Comparison of ENCODE assay signal across 29 cellular contexts in the genomic region with DNA sequence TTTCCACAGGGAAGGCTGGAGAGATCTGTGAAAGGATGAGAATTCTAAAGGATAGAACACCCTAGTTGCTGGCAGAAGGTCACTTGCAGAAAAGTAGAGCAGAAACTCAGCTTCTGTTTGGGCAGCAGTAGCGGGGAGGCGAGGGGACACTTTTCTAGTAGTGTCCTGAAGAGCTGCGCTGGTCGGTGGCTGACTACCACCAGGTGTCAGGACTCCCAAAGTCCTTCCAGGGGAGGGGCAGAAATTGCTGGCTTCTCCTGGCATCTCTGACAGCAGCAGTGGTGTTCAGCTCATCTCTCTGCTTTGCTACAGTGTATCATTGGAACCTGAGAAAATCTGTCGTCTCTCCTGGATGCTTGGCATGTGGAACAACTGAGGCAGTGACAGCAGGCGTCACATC.
DNase-seq lines count a peak whose midpoint lies in the region; ATAC-seq, FAIRE-seq and TF ChIP-seq lines count a peak whose summit lies in the region.
"Had no signal": no experiment of that assay in that cellular context is flagged by ENCODE, and none has a peak within 500 bp of the region (broad histone marks: within the 10 kb centered on the region; RNA-seq: fewer than 3 reads in every experiment).

No MANE protein-coding gene starts in this region.

- H3K27me3 ChIP-seq in K562 (ENCODE audit: control insufficient read depth in 2 of 2, insufficient read depth in 2 of 2, low read length in 2 of 2): peaks cover 0 to 4% of the 10 kb centered on the region in 2 experiments; a peak in 1 of 5 replicates
- H3K27me3 ChIP-seq in kidney epithelial cell (ENCODE audit: control insufficient read depth, insufficient read depth, low read length): peaks cover 4% of the 10 kb centered on the region
- no peaks in the 10 kb centered on the region for H3K27me3 ChIP-seq in testis
- H3K27me3 ChIP-seq: BLaER1, stomach had no signal

- ATAC-seq in K562: peak; percentile 59; the same call in 1 of the 3 replicates
- ATAC-seq: activated CD8-positive, alpha-beta T cell treated with anti-CD3 and anti-CD28 coated beads, Interleukin-2, amount 10 ng/mL, durations not matched to agents 7 days and 5 days; GM12878; natural killer cell; T-helper 17 cell had no signal

- no peak overlapping the region for H3K9ac ChIP-seq in K562 (ENCODE audit: insufficient read depth in 1 of 2, low read depth in 2 of 2, low read length in 2 of 2)
- H3K9ac ChIP-seq: BLaER1 had no signal

- in situ Hi-C loops in K562 (cut with MboI): no loop called here

- no peak overlapping the region for H3K4me3 ChIP-seq in K562
- no peak overlapping the region for H3K4me3 ChIP-seq in kidney epithelial cell (ENCODE audit: low read depth, low read length)
- H3K4me3 ChIP-seq in testis: no peak overlapping the region
- H3K4me3 ChIP-seq: BLaER1, GM12878, prostate gland, stomach had no signal

- TF ChIP-seq EP300 in K562 (IDR thresholded peaks at IDR 0.05; ENCODE audit: low read length): no peak

- WGBS in K562 (ENCODE audit: insufficient coverage, low coverage, missing lambda C conversion rate): 10% methylated on average over 6 of the region's 6 CpGs
- WGBS in testis, 2 donors: 70 to 77% methylated on average over 4 to 6 of the region's 6 CpGs

- no peaks in the 10 kb centered on the region for H3K9me1 ChIP-seq in K562 (ENCODE audit: control insufficient read depth, insufficient read depth, low read length)

- TF ChIP-seq POLR2A in K562 (conservative IDR thresholded peaks at IDR 0.05): no peak
- TF ChIP-seq POLR2A in testis (IDR thresholded peaks at IDR 0.05): no peak

- H3K9me3 ChIP-seq in K562 (replicated peaks; ENCODE audit: control insufficient read depth, insufficient read depth, low read depth, low read length) (no peaks in the 10 kb centered on the region), testis (no peaks in the 10 kb centered on the region)
- H3K9me3 ChIP-seq: prostate gland had no signal

- H2AFZ ChIP-seq in K562 (ENCODE audit: low read depth, low read length): no peak overlapping the region

- POLR2A ChIA-PET in K562 (lab: Yijun Ruan, JAX): no interaction called here

- H3K4me2 ChIP-seq in K562 (ENCODE audit: insufficient read depth, low read length): no peak overlapping the region
- H3K4me2 ChIP-seq: BLaER1 had no signal

- CTCF ChIA-PET in K562 (lab: Yijun Ruan, JAX; ENCODE audit: low intra/inter-chr PET ratio): interaction anchor here (0.6 kb wide), 1 partner anchor 231 kb away, joined by 3 read pairs; no protein-coding TSS in a partner anchor

- BruUV-seq in K562 (replicated peaks; lab: Mats Ljungman, UMichigan): no TSS peak

- peak in 1 of 2 experiments; percentile 20; a peak in 1 of 4 replicates for TF ChIP-seq RAD21 in K562 (CRISPR knock-in tag; conservative IDR thresholded peaks at IDR 0.05 in 1 of 2, IDR thresholded peaks at IDR 0.05 in 1 of 2)

- peak; percentile 9 for DNase-seq in NCI-H82 (lab: John Stamatoyannopoulos, UW)
- DNase-seq in NCI-H82 treated with DMSO at 0.1 percent for 48 hours (lab: John Stamatoyannopoulos, UW; ENCODE audit: unreplicated experiment): no peak
- DNase-seq in K562 (ENCODE audit: extremely low read depth in 1 of 4, low spot score in 3 of 4): peak in 1 of 4 experiments; percentile 14
- DNase-seq in kidney epithelial cell (ENCODE audit: low read depth): no peak
- peak; percentile 19 for DNase-seq in testis
- DNase-seq in activated effector memory CD4-positive, alpha-beta T cell treated with Interleukin-2 at 50 U/mL for 16 hours: no peak
- no peak for DNase-seq in activated T-cell treated with anti-CD3 and anti-CD28 coated beads, Interleukin-2, amount 50 U/mL, for 48 hours
- DNase-seq in urothelium cell line (ENCODE audit: low spot score): no peak
- DNase-seq: activated CD8-positive, alpha-beta T cell treated with anti-CD3 and anti-CD28 coated beads, Interleukin-2, amount 10 ng/mL, durations not matched to agents 7 days and 5 days; activated naive CD4-positive, alpha-beta T cell treated with anti-CD3 and anti-CD28 coated beads, Interleukin-2, amount 10 ng/mL, durations not matched to agents 7 days and 5 days; activated T-cell treated with anti-CD3 and anti-CD28 coated beads, Interleukin-2, amount 50 U/mL, for 24 hours; GF-D8; hippocampal formation; KG1; natural killer cell; NCI-H1048; NCI-H2081 treated with DMSO at 0.1 percent for 48 hours; NCI-H526 treated with DMSO at 0.1 percent for 48 hours; small intestine; stimulated activated CD4-positive, alpha-beta T cell treated with anti-CD3 and anti-CD28 coated beads, Interleukin-2, amount 100 ng/mL, for 48 hours; stomach; T-helper 17 cell had no signal

- H4K20me1 ChIP-seq in K562 (replicated peaks; ENCODE audit: control insufficient read depth, insufficient read depth, low read length): no peaks in the 10 kb centered on the region

- no peak for FAIRE-seq in K562 (lab: Jason Lieb, UNC)
- no peak for FAIRE-seq in urothelium cell line (lab: Jason Lieb, UNC)
- FAIRE-seq: A204.1, astrocyte, D721Med, endometrium, GM12878, small intestine had no signal

- H3K36me3 ChIP-seq in K562 (ENCODE audit: control insufficient read depth, insufficient read depth, low read length): no peaks in the 10 kb centered on the region
- no peaks in the 10 kb centered on the region for H3K36me3 ChIP-seq in kidney epithelial cell (ENCODE audit: control insufficient read depth, insufficient read depth, low read length)
- no peaks in the 10 kb centered on the region for H3K36me3 ChIP-seq in testis (ENCODE audit: low read depth, missing control alignments)
- H3K36me3 ChIP-seq: prostate gland, stomach had no signal

- H3K79me2 ChIP-seq in K562 (ENCODE audit: control insufficient read depth, insufficient read depth, low read length): no peaks in the 10 kb centered on the region

- H3K27ac ChIP-seq in K562 (ENCODE audit: extremely low read depth, low read depth, low read length) (no peak overlapping the region), testis (no peak overlapping the region)
- H3K27ac ChIP-seq: BLaER1, prostate gland, stomach had no signal

- H3K4me1 ChIP-seq in K562 (replicated peaks in 1 of 2; ENCODE audit: control insufficient read depth in 2 of 2, insufficient read depth in 2 of 2, low read length in 2 of 2) (no peaks in the 10 kb centered on the region), testis (no peaks in the 10 kb centered on the region)
- H3K4me1 ChIP-seq: prostate gland, stomach had no signal

- TF ChIP-seq CTCF in K562 (IDR thresholded peaks at IDR 0.05 in 2 of 3, conservative IDR thresholded peaks at IDR 0.05 in 1 of 3; ENCODE audit: insufficient read depth in 2 of 3, low read depth in 1 of 3, low read length in 3 of 3) (peak in 2 of 3 experiments; percentile 11 to 22; a peak in 2 of 6 replicates), kidney epithelial cell (IDR thresholded peaks at IDR 0.05; ENCODE audit: insufficient read depth, low read length, poor library complexity, severe bottlenecking) (peak; percentile 19), testis (IDR thresholded peaks at IDR 0.05) (no peak)

- intact Hi-C loops in K562 (cut with micrococcal nuclease) (no loop called here), testis (cut with DNase I; ENCODE audit: low total_unique reads) (no loop called here)

TF ChIP-seq in K562, 482 proteins besides CTCF, POLR2A, EP300 and RAD21 (continues in another document):
- TF ChIP-seq XRCC5 (IDR thresholded peaks at IDR 0.05; ENCODE audit: low read depth, low read length) (no peak), ZBTB12 (CRISPR knock-in tag; IDR thresholded peaks at IDR 0.05) (no peak), CBX2 (IDR thresholded peaks at IDR 0.05; ENCODE audit: insufficient read depth, low read length, poor library complexity, severe bottlenecking) (no peak), NFATC3 (IDR thresholded peaks at IDR 0.05) (no peak), SMARCB1 (IDR thresholded peaks at IDR 0.05; ENCODE audit: insufficient read length, low read depth) (no peak), ZNF174 (CRISPR knock-in tag; IDR thresholded peaks at IDR 0.05) (no peak), C11orf30 (IDR thresholded peaks at IDR 0.05; ENCODE audit: low read depth) (no peak)
- TF ChIP-seq, protein P1, sequence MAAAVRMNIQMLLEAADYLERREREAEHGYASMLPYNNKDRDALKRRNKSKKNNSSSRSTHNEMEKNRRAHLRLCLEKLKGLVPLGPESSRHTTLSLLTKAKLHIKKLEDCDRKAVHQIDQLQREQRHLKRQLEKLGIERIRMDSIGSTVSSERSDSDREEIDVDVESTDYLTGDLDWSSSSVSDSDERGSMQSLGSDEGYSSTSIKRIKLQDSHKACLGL (CRISPR knock-in tag; IDR thresholded peaks at IDR 0.05; ENCODE audit: borderline replicate concordance, poor library complexity, severe bottlenecking): no peak
- TF ChIP-seq, protein P2, sequence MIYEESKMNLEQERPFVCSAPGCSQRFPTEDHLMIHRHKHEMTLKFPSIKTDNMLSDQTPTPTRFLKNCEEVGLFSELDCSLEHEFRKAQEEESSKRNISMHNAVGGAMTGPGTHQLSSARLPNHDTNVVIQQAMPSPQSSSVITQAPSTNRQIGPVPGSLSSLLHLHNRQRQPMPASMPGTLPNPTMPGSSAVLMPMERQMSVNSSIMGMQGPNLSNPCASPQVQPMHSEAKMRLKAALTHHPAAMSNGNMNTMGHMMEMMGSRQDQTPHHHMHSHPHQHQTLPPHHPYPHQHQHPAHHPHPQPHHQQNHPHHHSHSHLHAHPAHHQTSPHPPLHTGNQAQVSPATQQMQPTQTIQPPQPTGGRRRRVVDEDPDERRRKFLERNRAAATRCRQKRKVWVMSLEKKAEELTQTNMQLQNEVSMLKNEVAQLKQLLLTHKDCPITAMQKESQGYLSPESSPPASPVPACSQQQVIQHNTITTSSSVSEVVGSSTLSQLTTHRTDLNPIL (CRISPR knock-in tag; IDR thresholded peaks at IDR 0.05): no peak
- TF ChIP-seq, protein P3, sequence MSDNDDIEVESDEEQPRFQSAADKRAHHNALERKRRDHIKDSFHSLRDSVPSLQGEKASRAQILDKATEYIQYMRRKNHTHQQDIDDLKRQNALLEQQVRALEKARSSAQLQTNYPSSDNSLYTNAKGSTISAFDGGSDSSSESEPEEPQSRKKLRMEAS (CRISPR knock-in tag; IDR thresholded peaks at IDR 0.05): no peak

Comparison
In these comparisons a context has a peak if more than half of its experiments do, and no peak if none do; other contexts are left out.
1. DNase-seq: peak in NCI-H82 (single experiment) and testis (single experiment); none in NCI-H82 treated with DMSO at 0.1 percent for 48 hours (single experiment), kidney epithelial cell (single experiment), activated effector memory CD4-positive, alpha-beta T cell treated with Interleukin-2 at 50 U/mL for 16 hours (single experiment), activated T-cell treated with anti-CD3 and anti-CD28 coated beads, Interleukin-2, amount 50 U/mL, for 48 hours (0 of 2) and urothelium cell line (single experiment).
2. CTCF ChIP-seq: peak in K562 (2 of 3) and kidney epithelial cell (single experiment); none in testis (0 of 3).